Comparison of ENCODE assay signal across 8 cellular contexts in the genomic region with DNA sequence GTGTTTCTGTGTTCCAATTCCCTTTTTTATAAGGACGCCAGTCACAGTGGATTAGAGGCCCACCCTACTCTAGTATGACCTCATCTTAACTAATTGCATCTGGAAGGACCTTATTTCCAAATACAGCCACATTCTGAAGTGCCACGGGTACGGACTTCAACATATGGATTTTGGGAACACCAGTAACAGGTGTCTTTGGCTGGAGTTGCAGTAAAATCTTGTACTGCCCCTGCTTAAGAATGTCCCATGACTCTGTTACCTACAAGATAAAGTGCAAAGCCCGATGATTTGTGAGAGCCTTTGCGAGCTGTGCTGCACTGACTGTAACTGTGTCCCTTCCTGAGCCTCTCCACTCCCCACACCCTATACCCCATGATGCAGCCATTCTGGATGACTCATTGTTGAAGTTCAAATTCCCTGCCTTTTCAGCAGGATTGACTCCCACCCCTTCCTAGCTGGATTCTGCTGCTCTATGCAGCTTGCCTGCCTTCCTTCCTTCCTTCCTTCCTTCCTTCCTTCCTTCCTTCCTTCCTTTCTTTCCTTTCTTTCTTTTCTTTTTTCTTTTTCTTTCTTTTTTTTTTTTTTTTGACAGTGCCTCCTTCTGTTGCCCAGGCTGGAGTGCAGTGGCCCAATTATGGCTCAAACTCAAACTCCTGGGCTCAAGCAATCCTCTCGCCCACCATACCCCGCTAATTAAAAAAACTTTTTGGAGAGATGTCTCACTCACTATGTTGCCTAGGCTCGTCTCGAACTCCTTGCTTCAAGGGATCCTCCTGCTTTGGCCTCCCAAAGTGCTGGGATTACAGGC. TPM values are rescaled to one million over a fixed set of nuclear protein-coding genes. Genes with fewer than 3 reads are reported as not detected.
DNase-seq lines count a peak whose midpoint lies in the region; ATAC-seq and TF ChIP-seq lines count a peak whose summit lies in the region.

No MANE protein-coding gene starts in this region.

- H3K36me3 ChIP-seq in HUES6 (ENCODE audit: control insufficient read depth, insufficient read depth, low read length) (no peaks in the 10 kb centered on the region), breast epithelium (no peaks in the 10 kb centered on the region), mucosa of rectum (ENCODE audit: control insufficient read depth in 2 of 2, insufficient read depth in 2 of 2, low read length in 2 of 2) (no peaks in the 10 kb centered on the region)

- TF ChIP-seq CTCF in AG10803 (conservative IDR thresholded peaks at IDR 0.05; ENCODE audit: low read length) (no peak), breast epithelium (IDR thresholded peaks at IDR 0.05) (no peak)

- intact Hi-C loops in breast epithelium (cut with DNase I; ENCODE audit: low total_unique reads), result no loop called here

- H3K27ac ChIP-seq in HUES6 (ENCODE audit: low read depth, low read length) (no peak overlapping the region), breast epithelium (peak overlapping the region in 1 of 2 donors; percentile 55), mucosa of rectum (ENCODE audit: low read depth in 2 of 2, low read length in 2 of 2) (peak overlapping the region; percentile 73 to 84)

- TF ChIP-seq POLR2A in breast epithelium (IDR thresholded peaks at IDR 0.05), result no peak

- H3K4me1 ChIP-seq in HUES6 (ENCODE audit: control insufficient read depth, insufficient read depth, low read length) (peaks cover 24% of the 10 kb centered on the region), breast epithelium (peaks cover 3 to 17% of the 10 kb centered on the region in 2 donors), mucosa of rectum (ENCODE audit: control insufficient read depth in 2 of 2, insufficient read depth in 2 of 2, low read length in 2 of 2) (peaks cover 23 to 33% of the 10 kb centered on the region in 2 donors)

- H3K9ac ChIP-seq in HUES6 (ENCODE audit: low read length) (peak overlapping the region; percentile 67), mucosa of rectum (ENCODE audit: low read depth in 1 of 2, low read length in 2 of 2) (peak overlapping the region; percentile 77 to 87)

- H3K4me3 ChIP-seq in AG10803 (ENCODE audit: low read length) (peak overlapping the region; percentile 62), HUES6 (ENCODE audit: low read depth, low read length) (peak overlapping the region; percentile 84), breast epithelium (peak overlapping the region; percentile 44 to 71 (median 47)), mucosa of rectum (ENCODE audit: low read length in 2 of 2) (peak overlapping the region; percentile 77 to 80)

- H3K9me3 ChIP-seq in HUES6 (ENCODE audit: control insufficient read depth, insufficient read depth, low read depth, low read length) (no peaks in the 10 kb centered on the region), breast epithelium (no peaks in the 10 kb centered on the region), mucosa of rectum (ENCODE audit: control insufficient read depth in 2 of 2, low read length in 2 of 2) (no peaks in the 10 kb centered on the region)

- DNase-seq in AG10803 (ENCODE audit: low read depth) (peak; percentile 6), breast epithelium (ENCODE audit: low spot score in 2 of 2) (no peak), DMS79 (lab: John Stamatoyannopoulos, UW) (no peak), DMS153 treated with DMSO at 0.1 percent for 48 hours (lab: John Stamatoyannopoulos, UW; ENCODE audit: unreplicated experiment) (no peak)
- DNase-seq in stimulated activated naive CD4-positive, alpha-beta T cell treated with Interleukin-2 at 50 U/mL for 16 hours (lab: John Stamatoyannopoulos, UW), result no peak

- H3K27me3 ChIP-seq in HUES6 (ENCODE audit: control insufficient read depth, insufficient read depth, low read length) (peaks cover 72% of the 10 kb centered on the region), breast epithelium (peaks cover 6 to 32% of the 10 kb centered on the region in 2 donors), mucosa of rectum (ENCODE audit: control insufficient read depth in 2 of 2, insufficient read depth in 2 of 2, low read length in 2 of 2) (peaks cover 7 to 19% of the 10 kb centered on the region in 2 donors)

- no peak for ATAC-seq in HG03521 (IDR thresholded peaks at IDR 0.05; ENCODE audit: unreplicated experiment)

RNA-seq across cellular contexts. Expression of a gene that starts 2.1 kb away (rescaled TPM):
- not detected for total RNA-seq in breast epithelium

RNA-seq across cellular contexts. Expression of a gene that starts 2.2 kb away (rescaled TPM):
- under 1 TPM in 1 of 3 donors, not detected in 2; under 0.01 TPM for total RNA-seq in breast epithelium

RNA-seq across cellular contexts. Expression of a gene that starts 11.2 kb away (rescaled TPM):
- 10 to 100 TPM; 29.1 to 53.0 (median 33.1) TPM for total RNA-seq in breast epithelium

RNA-seq across cellular contexts. Expression of a gene that starts 28.3 kb away (rescaled TPM):
- total RNA-seq in breast epithelium, result 100 to 1,000 TPM; 114 to 146 (median 117) TPM
